ENCODE assay signal across 19 cellular contexts in the genomic region with DNA sequence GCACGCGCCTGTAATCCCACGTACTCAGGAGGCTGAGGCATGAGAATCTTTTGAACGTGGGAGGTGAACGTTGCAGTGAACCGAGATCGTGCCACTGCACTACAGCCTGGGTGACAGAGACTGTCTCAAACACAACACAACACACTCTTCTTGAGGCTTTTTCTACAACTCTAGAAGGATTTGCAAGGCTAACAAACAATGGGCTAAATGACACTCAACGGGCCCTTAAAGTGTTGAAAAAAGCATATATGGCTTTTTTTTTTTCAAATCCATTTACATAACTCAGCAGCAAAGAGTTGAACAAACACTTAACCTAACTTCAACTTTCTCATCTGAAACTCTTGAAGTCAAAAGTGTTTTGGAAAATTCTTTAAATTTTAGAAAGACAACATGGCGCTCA. TPM values are rescaled to one million over a fixed set of nuclear protein-coding genes. Genes with fewer than 3 reads are reported as not detected.
DNase-seq lines count a peak whose midpoint lies in the region; ATAC-seq and TF ChIP-seq lines count a peak whose summit lies in the region.
"Had no signal": no experiment of that assay in that cellular context is flagged by ENCODE, and none has a peak within 500 bp of the region (broad histone marks: within the 10 kb centered on the region; RNA-seq: fewer than 3 reads in every experiment).

No MANE protein-coding gene starts in this region.

- H2BK15ac ChIP-seq in IMR-90 (ENCODE audit: low read depth, low read length), result no peak overlapping the region

- H3K4me2 ChIP-seq in IMR-90 (ENCODE audit: low read depth, low read length), result no peak overlapping the region
- H3K4me2 ChIP-seq: BLaER1 had no signal

- peak overlapping the region; percentile 26; the same call in 1 of the 2 replicates for H4K5ac ChIP-seq in IMR-90 (ENCODE audit: low read depth, low read length)

- no peak overlapping the region for H3K4me3 Mint-ChIP-seq in T-helper 1 cell treated with Interleukin-12 subunit alpha and Interleukin-12 subunit beta and Interleukin-4 antibody, amounts not matched to agents 30 μg/mL and 1 μg/mL, for 36 hours
- peak overlapping the region in 1 of 4 donors; percentile 32 for H3K4me3 Mint-ChIP-seq in CD4-positive, CD25-positive, alpha-beta regulatory T cell
- H3K4me3 Mint-ChIP-seq: H9 had no signal

- H3K4me1 ChIP-seq in CD4-positive, CD25-positive, alpha-beta regulatory T cell (ENCODE audit: control insufficient read depth, insufficient read depth, low read length, poor library complexity, severe bottlenecking), result peaks cover 45% of the 10 kb centered on the region
- H3K4me1 ChIP-seq in IMR-90 (ENCODE audit: control insufficient read depth, insufficient read depth, low read length) (peaks cover 16% of the 10 kb centered on the region), left lung (peaks cover 11 to 25% of the 10 kb centered on the region in 2 donors)

- no peak overlapping the region for H4K91ac ChIP-seq in IMR-90 (ENCODE audit: insufficient read depth, low read depth, low read length)

- no peaks in the 10 kb centered on the region for H3K9me3 ChIP-seq in CD4-positive, CD25-positive, alpha-beta regulatory T cell (ENCODE audit: control insufficient read depth in 2 of 2, low read length in 2 of 2)
- no peaks in the 10 kb centered on the region for H3K9me3 ChIP-seq in IMR-90 (ENCODE audit: control insufficient read depth, insufficient read depth, low read length)
- H3K9me3 ChIP-seq in left lung, result no peaks in the 10 kb centered on the region

- POLR2A ChIA-PET in IMR-90 (lab: Charles Lee; ENCODE audit: unreplicated experiment), result no interaction called here

- no peak overlapping the region for H3K27ac ChIP-seq in CD4-positive, CD25-positive, alpha-beta regulatory T cell (ENCODE audit: insufficient read depth, low read length, poor library complexity, severe bottlenecking)
- H3K27ac ChIP-seq in IMR-90 (ENCODE audit: insufficient read depth, low read length) (peak overlapping the region; percentile 23; the same call in 1 of the 2 replicates), left lung (no peak overlapping the region)
- H3K27ac ChIP-seq: 22Rv1, BLaER1 had no signal

- no peak for TF ChIP-seq RAD21 in IMR-90 (IDR thresholded peaks at IDR 0.05; ENCODE audit: low read length)

- peaks cover 35% of the 10 kb centered on the region for H3K4me1 Mint-ChIP-seq in T-helper 1 cell treated with Interleukin-12 subunit alpha and Interleukin-12 subunit beta and Interleukin-4 antibody, amounts not matched to agents 30 μg/mL and 1 μg/mL, for 36 hours (ENCODE audit: low read depth)
- H3K4me1 Mint-ChIP-seq in CD4-positive, CD25-positive, alpha-beta regulatory T cell, result peaks cover 24 to 54% (median 39%) of the 10 kb centered on the region in 4 donors

- H2AFZ ChIP-seq in IMR-90 (replicated peaks; ENCODE audit: low read length, poor library complexity), result no peak overlapping the region

- H3K18ac ChIP-seq in IMR-90 (ENCODE audit: low read depth, low read length), result peak overlapping the region; percentile 71

- H3K27ac Mint-ChIP-seq in T-helper 1 cell treated with Interleukin-12 subunit alpha and Interleukin-12 subunit beta and Interleukin-4 antibody, amounts not matched to agents 30 μg/mL and 1 μg/mL, for 36 hours, result peak overlapping the region; percentile 52
- H3K27ac Mint-ChIP-seq in CD4-positive, CD25-positive, alpha-beta regulatory T cell, result peak overlapping the region; percentile 62 to 94 (median 64)

- in situ Hi-C loops in IMR-90 (cut with MboI; ENCODE audit: low sequenced_read_pairs), result no loop called here

- WGBS in IMR-90 (ENCODE audit: extremely low coverage in 2 of 2, insufficient read length in 1 of 2), 2 experiments, result 100% methylated on average over 3 of the region's 9 CpGs; no CpG with 5 or more reads in 1 of the 2 experiments

- no peak overlapping the region; the same call in 1 of the 2 replicates for H2AK5ac ChIP-seq in IMR-90 (ENCODE audit: low read depth, low read length)

- H3K4me3 ChIP-seq in CD4-positive, CD25-positive, alpha-beta regulatory T cell (ENCODE audit: low read depth, low read length), result no peak overlapping the region
- H3K4me3 ChIP-seq in IMR-90 (ENCODE audit: insufficient read depth, low read depth, low read length), result no peak overlapping the region
- H3K4me3 ChIP-seq in left lung, result no peak overlapping the region
- H3K4me3 ChIP-seq: BLaER1 had no signal

- no peak for ATAC-seq in CD4-positive, CD25-positive, alpha-beta regulatory T cell (ENCODE audit: low read depth in 2 of 2)
- ATAC-seq in IMR-90 (ENCODE audit: low read depth), result no peak
- ATAC-seq in left lung, result peak; percentile 78
- ATAC-seq: Panc1, Right ventricle myocardium inferior had no signal

- H4K20me1 ChIP-seq in IMR-90 (ENCODE audit: insufficient read depth, low read length), result peaks cover 66% of the 10 kb centered on the region
- H4K20me1 ChIP-seq: BLaER1 had no signal

- CTCF ChIA-PET in IMR-90 (lab: Yijun Ruan, JAX), result no interaction called here

- no peaks in the 10 kb centered on the region for H3K27me3 Mint-ChIP-seq in T-helper 1 cell treated with Interleukin-12 subunit alpha and Interleukin-12 subunit beta and Interleukin-4 antibody, amounts not matched to agents 30 μg/mL and 1 μg/mL, for 36 hours (ENCODE audit: low read depth)
- no peaks in the 10 kb centered on the region for H3K27me3 Mint-ChIP-seq in CD4-positive, CD25-positive, alpha-beta regulatory T cell

- peaks cover 37 to 80% of the 10 kb centered on the region in 2 experiments for H3K79me1 ChIP-seq in IMR-90 (ENCODE audit: low read depth in 1 of 2, low read length in 2 of 2)

- H3K9me3 Mint-ChIP-seq in T-helper 1 cell treated with Interleukin-12 subunit alpha and Interleukin-12 subunit beta and Interleukin-4 antibody, amounts not matched to agents 30 μg/mL and 1 μg/mL, for 36 hours, result no peaks in the 10 kb centered on the region
- peaks cover 0 to 1% (median 0%) of the 10 kb centered on the region in 7 donors for H3K9me3 Mint-ChIP-seq in CD4-positive, CD25-positive, alpha-beta regulatory T cell

- BruUV-seq in IMR-90 (replicated peaks; lab: Mats Ljungman, UMichigan), result no TSS peak

- no peak overlapping the region for H3K4ac ChIP-seq in IMR-90 (ENCODE audit: low read depth, low read length)

- DNase-seq in T-helper 1 cell (no peak), IMR-90 (no peak), left lung (no peak), globus pallidus (ENCODE audit: low spot score) (no peak), NK-92 (lab: John Stamatoyannopoulos, UW; ENCODE audit: unreplicated experiment) (no peak)
- no peak for DNase-seq in CD4-positive, CD25-positive, alpha-beta regulatory T cell
- no peak for DNase-seq in stimulated activated CD4-positive, alpha-beta T cell treated with anti-CD3 and anti-CD28 coated beads, Interleukin-4, amount 100 ng/mL, for 4 hours
- DNase-seq: COR-L47, DMS153, H9, KG1, NCI-H1048, NCI-H1694 treated with DMSO at 0.1 percent for 48 hours, NCI-H748 treated with DMSO at 0.1 percent for 48 hours had no signal

- intact Hi-C loops in IMR-90 (cut with micrococcal nuclease), result loop anchor here (2.0 kb wide), 1 partner anchor 19 kb away; no protein-coding TSS in a partner anchor
- intact Hi-C loops in left lung (cut with DNase I), result no loop called here

- H2BK20ac ChIP-seq in IMR-90 (ENCODE audit: low read depth, low read length), result no peak overlapping the region

- no peak overlapping the region for H4K8ac ChIP-seq in IMR-90 (ENCODE audit: low read depth in 2 of 2, low read length in 2 of 2)

- no peak overlapping the region for H3K56ac ChIP-seq in IMR-90 (ENCODE audit: extremely low read depth, insufficient read depth, low read length)

- H3K27me3 ChIP-seq in CD4-positive, CD25-positive, alpha-beta regulatory T cell (ENCODE audit: control insufficient read depth, insufficient read depth, low read length), result no peaks in the 10 kb centered on the region
- H3K27me3 ChIP-seq in IMR-90 (ENCODE audit: control insufficient read depth, insufficient read depth, low read length) (no peaks in the 10 kb centered on the region), left lung (no peaks in the 10 kb centered on the region)
- H3K27me3 ChIP-seq: BLaER1 had no signal

- H2AK9ac ChIP-seq in IMR-90 (replicated peaks; ENCODE audit: low read depth, low read length, poor library complexity), result no peak overlapping the region

- no peak for TF ChIP-seq CTCF in IMR-90 (conservative IDR thresholded peaks at IDR 0.05; ENCODE audit: low read depth, low read length)
- TF ChIP-seq CTCF in left lung (IDR thresholded peaks at IDR 0.05), result no peak

- H3K9me1 ChIP-seq in IMR-90 (ENCODE audit: insufficient read depth, low read length), result peaks cover 20% of the 10 kb centered on the region

- no peak for TF ChIP-seq POLR2A in IMR-90 (IDR thresholded peaks at IDR 0.05; ENCODE audit: low read depth, low read length)

- no peak overlapping the region for H3K14ac ChIP-seq in IMR-90 (replicated peaks; ENCODE audit: low read depth, low read length)

- H2BK120ac ChIP-seq in IMR-90 (ENCODE audit: low read depth, low read length), result no peak overlapping the region

- H3K23ac ChIP-seq in IMR-90 (ENCODE audit: low read depth, low read length), result no peak overlapping the region

- dilution Hi-C loops in IMR-90 (cut with HindIII; ENCODE audit: low sequenced_read_pairs, unreplicated experiment), result no loop called here

- peak overlapping the region; percentile 96 for H2BK5ac ChIP-seq in IMR-90 (ENCODE audit: low read depth, low read length, poor library complexity, severe bottlenecking)

- H3K36me3 Mint-ChIP-seq in T-helper 1 cell treated with Interleukin-12 subunit alpha and Interleukin-12 subunit beta and Interleukin-4 antibody, amounts not matched to agents 30 μg/mL and 1 μg/mL, for 36 hours (ENCODE audit: low read depth), result peaks cover 49% of the 10 kb centered on the region
- peaks cover 42% of the 10 kb centered on the region for H3K36me3 Mint-ChIP-seq in CD4-positive, CD25-positive, alpha-beta regulatory T cell

- peaks cover 59% of the 10 kb centered on the region for H3K36me3 ChIP-seq in CD4-positive, CD25-positive, alpha-beta regulatory T cell (ENCODE audit: control insufficient read depth, insufficient read depth, low read length)
- H3K36me3 ChIP-seq in IMR-90 (ENCODE audit: control insufficient read depth, insufficient read depth, low read length) (peaks cover 46% of the 10 kb centered on the region), left lung (peaks cover 0 to 32% of the 10 kb centered on the region in 2 donors)

- no peak overlapping the region for H3K9ac ChIP-seq in IMR-90 (ENCODE audit: low read depth, low read length)
- H3K9ac ChIP-seq: BLaER1 had no signal

RNA-seq across cellular contexts. Expression of gene CDR2, which starts 22.3 kb away (rescaled TPM):
- 90.2 TPM for total RNA-seq in CD4-positive, CD25-positive, alpha-beta regulatory T cell
- 10 to 100 TPM; 64.7 to 82.1 (median 74.3) TPM for polyA plus RNA-seq in CD4-positive, CD25-positive, alpha-beta regulatory T cell
- 44.2 and 48.4 TPM in 2 replicates for total RNA-seq in IMR-90 (2012; rRNA removed)
- 33.1 and 37.7 TPM in 2 replicates for polyA plus RNA-seq in IMR-90 (2012; rRNA removed)
- polyA plus RNA-seq in IMR-90 (2012; cell fraction: cytosol; rRNA removed), result 22.5 and 26.0 TPM in 2 replicates
- polyA plus RNA-seq in IMR-90 (2012; cell fraction: nucleus; rRNA removed; ENCODE audit: low replicate concordance), result 15.0 and 38.4 TPM in 2 replicates
- 10 to 100 TPM; 17.3 to 18.7 TPM for total RNA-seq in left lung

RNA-seq across cellular contexts. Expression of gene POLR3E, which starts 54.9 kb away (rescaled TPM):
- total RNA-seq in CD4-positive, CD25-positive, alpha-beta regulatory T cell, result 249 TPM
- 10 to 100 TPM; 10.2 to 16.3 (median 14.6) TPM for polyA plus RNA-seq in CD4-positive, CD25-positive, alpha-beta regulatory T cell
- total RNA-seq in IMR-90 (2012; rRNA removed) (19.9 and 71.1 TPM in 2 replicates), left lung (10 to 100 TPM; 29.2 to 44.3 TPM)
- 46.0 and 49.5 TPM in 2 replicates for polyA plus RNA-seq in IMR-90 (2012; rRNA removed)
- 19.8 and 21.1 TPM in 2 replicates for polyA plus RNA-seq in IMR-90 (2012; cell fraction: cytosol; rRNA removed)
- 49.8 and 64.8 TPM in 2 replicates for polyA plus RNA-seq in IMR-90 (2012; cell fraction: nucleus; rRNA removed; ENCODE audit: low replicate concordance)
